In the genomic region with DNA sequence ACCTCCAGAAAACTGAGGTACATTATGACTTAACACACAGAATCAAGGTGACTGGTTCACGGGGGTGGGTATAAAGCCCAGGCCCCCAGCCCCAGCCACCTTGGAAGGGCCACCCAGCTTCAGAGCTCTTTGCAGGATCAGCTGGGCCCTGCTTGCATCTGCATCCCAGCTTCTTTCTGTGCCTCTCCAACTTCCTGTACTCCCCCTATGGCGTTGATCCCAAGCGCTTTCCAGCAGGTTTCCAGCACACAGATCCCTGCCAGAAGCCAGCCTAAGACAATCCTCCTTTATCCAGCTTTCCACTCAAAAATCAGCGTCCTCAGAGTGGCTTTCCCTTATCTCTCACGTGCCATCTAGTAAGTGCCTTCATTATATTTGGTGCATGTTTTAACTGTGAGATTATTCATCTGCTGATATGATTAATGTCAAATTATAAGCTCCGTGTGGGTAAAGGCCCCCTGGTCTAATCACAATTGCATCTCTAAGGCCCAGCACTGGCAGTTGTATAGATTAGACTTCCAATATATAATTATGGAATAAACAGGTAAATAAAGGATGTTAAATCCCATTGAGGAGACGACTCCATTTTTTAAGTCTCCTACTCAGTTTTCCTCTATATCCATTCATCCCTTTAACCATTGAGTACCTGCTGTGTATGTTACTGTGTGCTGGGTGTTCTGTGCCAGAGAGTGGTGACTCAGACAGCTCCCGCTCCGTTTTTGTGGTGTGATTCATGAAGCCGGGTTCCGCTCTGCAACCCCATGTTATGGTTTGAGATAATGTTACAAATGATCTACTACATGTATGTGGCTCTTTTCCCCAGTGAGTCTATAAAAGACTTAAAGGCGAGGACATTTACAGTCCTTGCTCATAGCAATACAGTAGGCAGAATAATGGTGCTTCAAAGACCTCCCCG, we compare ENCODE assay signal across 18 cellular contexts.
DNase-seq lines count a peak whose midpoint lies in the region; ATAC-seq and TF ChIP-seq lines count a peak whose summit lies in the region.
"Had no signal": no experiment of that assay in that cellular context is flagged by ENCODE, and none has a peak within 500 bp of the region (broad histone marks: within the 10 kb centered on the region; RNA-seq: fewer than 3 reads in every experiment).

No MANE protein-coding gene starts in this region.

- H2AFZ ChIP-seq in Karpas-422 (ENCODE audit: low read length) = no peak overlapping the region

- no peaks in the 10 kb centered on the region for H3K4me1 Mint-ChIP-seq in activated naive CD8-positive, alpha-beta T cell treated with anti-CD3 and anti-CD28 coated beads, Interleukin-2, amount 50 U/mL, for 24 hours
- H3K4me1 Mint-ChIP-seq: activated naive CD8-positive, alpha-beta T cell treated with anti-CD3 and anti-CD28 coated beads for 36 hours had no signal

- H3K9me3 Mint-ChIP-seq in activated naive CD8-positive, alpha-beta T cell treated with anti-CD3 and anti-CD28 coated beads, Interleukin-2, amount 50 U/mL, for 24 hours = peaks cover 11% of the 10 kb centered on the region

- H3K27ac Mint-ChIP-seq in activated naive CD8-positive, alpha-beta T cell treated with anti-CD3 and anti-CD28 coated beads, Interleukin-2, amount 50 U/mL, for 24 hours = no peak overlapping the region
- H3K27ac Mint-ChIP-seq: activated naive CD8-positive, alpha-beta T cell treated with anti-CD3 and anti-CD28 coated beads for 36 hours; activated T-cell treated with anti-CD3 and anti-CD28 coated beads, Interleukin-2, amount 50 U/mL, for 24 hours; natural killer cell treated with Interleukin-12 subunit alpha and Interleukin-12 subunit beta and Interleukin-15 and Interleukin-18, amount 100 ng/mL, for 72 hours had no signal

- no peak for ATAC-seq in activated naive CD8-positive, alpha-beta T cell treated with anti-CD3 and anti-CD28 coated beads, Interleukin-2, amount 50 U/mL, for 24 hours
- no peak for ATAC-seq in left lung
- ATAC-seq in GM19395 (IDR thresholded peaks at IDR 0.05; ENCODE audit: unreplicated experiment) = no peak
- ATAC-seq: natural killer cell treated with Interleukin-12 subunit alpha and Interleukin-12 subunit beta and Interleukin-15 and Interleukin-18, amount 100 ng/mL, for 72 hours; right cardiac atrium had no signal

- H3K9me3 ChIP-seq in Karpas-422 (ENCODE audit: low read length) (peaks cover 3% of the 10 kb centered on the region; the same call in 1 of the 2 replicates), left lung (peaks cover 0 to 21% of the 10 kb centered on the region in 2 donors)
- H3K9me3 ChIP-seq: transverse colon had no signal

- no peaks in the 10 kb centered on the region for H3K9me2 ChIP-seq in Karpas-422 (replicated peaks; ENCODE audit: insufficient read depth, low read length)

- DNase-seq in EL (peak; percentile 28), SK-N-DZ (ENCODE audit: low spot score) (peak; percentile 37), epithelial cell of prostate (ENCODE audit: low read depth, low spot score) (peak; percentile 69), occipital lobe (lab: John Stamatoyannopoulos, UW) (peak; percentile 27), Karpas-422 (no peak), left lung (no peak)
- DNase-seq in activated naive CD8-positive, alpha-beta T cell treated with anti-CD3 and anti-CD28 coated beads, Interleukin-2, amount 50 U/mL, for 24 hours = no peak
- DNase-seq: activated CD4-positive, alpha-beta T cell treated with anti-CD3 and anti-CD28 coated beads, Interleukin-2, amount 50 U/mL, for 1 hour; activated naive CD8-positive, alpha-beta T cell treated with anti-CD3 and anti-CD28 coated beads for 36 hours; activated T-cell treated with anti-CD3 and anti-CD28 coated beads, Interleukin-2, amount 50 U/mL, for 24 hours; AML-193; NCI-H2107; right cardiac atrium; SHP77 treated with DMSO at 0.1 percent for 48 hours; stimulated activated CD4-positive, alpha-beta T cell treated with anti-CD3 and anti-CD28 coated beads, Interleukin-4, amount 100 ng/mL, for 4 hours; transverse colon had no signal

- H3K4me2 ChIP-seq in Karpas-422 (ENCODE audit: low read depth, low read length, poor library complexity, severe bottlenecking) = no peak overlapping the region

- H3K4me3 ChIP-seq in Karpas-422 (ENCODE audit: low read length) (no peak overlapping the region), left lung (no peak overlapping the region)
- H3K4me3 ChIP-seq: transverse colon had no signal

- no peaks in the 10 kb centered on the region for H3K79me2 ChIP-seq in Karpas-422 (ENCODE audit: low read length)

- no peak overlapping the region for H3K4me3 Mint-ChIP-seq in activated naive CD8-positive, alpha-beta T cell treated with anti-CD3 and anti-CD28 coated beads, Interleukin-2, amount 50 U/mL, for 24 hours
- H3K4me3 Mint-ChIP-seq: activated naive CD8-positive, alpha-beta T cell treated with anti-CD3 and anti-CD28 coated beads for 36 hours; activated T-cell treated with anti-CD3 and anti-CD28 coated beads, Interleukin-2, amount 50 U/mL, for 24 hours; natural killer cell treated with Interleukin-12 subunit alpha and Interleukin-12 subunit beta and Interleukin-15 and Interleukin-18, amount 100 ng/mL, for 72 hours had no signal

- H3K36me3 ChIP-seq in Karpas-422 (ENCODE audit: insufficient read depth, low read length) (no peaks in the 10 kb centered on the region), left lung (no peaks in the 10 kb centered on the region)
- H3K36me3 ChIP-seq: transverse colon had no signal

- intact Hi-C loops in left lung (cut with DNase I) = no loop called here

- H3K27me3 Mint-ChIP-seq in activated naive CD8-positive, alpha-beta T cell treated with anti-CD3 and anti-CD28 coated beads, Interleukin-2, amount 50 U/mL, for 24 hours = no peaks in the 10 kb centered on the region
- H3K27me3 Mint-ChIP-seq: activated naive CD8-positive, alpha-beta T cell treated with anti-CD3 and anti-CD28 coated beads for 36 hours; activated T-cell treated with anti-CD3 and anti-CD28 coated beads, Interleukin-2, amount 50 U/mL, for 24 hours; natural killer cell treated with Interleukin-12 subunit alpha and Interleukin-12 subunit beta and Interleukin-15 and Interleukin-18, amount 100 ng/mL, for 72 hours had no signal

- no peak for TF ChIP-seq CTCF in left lung (IDR thresholded peaks at IDR 0.05)

- no peaks in the 10 kb centered on the region for H4K20me1 ChIP-seq in Karpas-422 (ENCODE audit: insufficient read depth, low read depth, low read length)

- no peak overlapping the region for H3K9ac ChIP-seq in Karpas-422 (ENCODE audit: low read length)

- H3K4me1 ChIP-seq in Karpas-422 (ENCODE audit: low read length) (no peaks in the 10 kb centered on the region), left lung (no peaks in the 10 kb centered on the region)
- H3K4me1 ChIP-seq: transverse colon had no signal

- H3K27ac ChIP-seq in epithelial cell of prostate (peak overlapping the region; percentile 20), Karpas-422 (ENCODE audit: low read length) (no peak overlapping the region), left lung (no peak overlapping the region)
- H3K27ac ChIP-seq: transverse colon had no signal

- H3K27me3 ChIP-seq in Karpas-422 (ENCODE audit: low read length) (no peaks in the 10 kb centered on the region), left lung (peaks cover 0 to 6% of the 10 kb centered on the region in 2 donors)
- H3K27me3 ChIP-seq: transverse colon had no signal

- H3K36me3 Mint-ChIP-seq in activated naive CD8-positive, alpha-beta T cell treated with anti-CD3 and anti-CD28 coated beads, Interleukin-2, amount 50 U/mL, for 24 hours (ENCODE audit: low read depth) = no peaks in the 10 kb centered on the region
- H3K36me3 Mint-ChIP-seq: activated naive CD8-positive, alpha-beta T cell treated with anti-CD3 and anti-CD28 coated beads for 36 hours; natural killer cell treated with Interleukin-12 subunit alpha and Interleukin-12 subunit beta and Interleukin-15 and Interleukin-18, amount 100 ng/mL, for 72 hours had no signal

Comparison
In these comparisons a context has a peak if more than half of its experiments do, and no peak if none do; other contexts are left out.
1. DNase-seq: peak in EL (single experiment), SK-N-DZ (single experiment), epithelial cell of prostate (single experiment) and occipital lobe (single experiment); none in Karpas-422 (single experiment), activated naive CD8-positive, alpha-beta T cell treated with anti-CD3 and anti-CD28 coated beads, Interleukin-2, amount 50 U/mL, for 24 hours (single experiment) and left lung (0 of 2).